1 cellular context compared by ENCODE assay signal in genomic region chr11:2302844-2303626, GRCh38.
TF ChIP-seq lines count a peak whose summit lies in the region.

No MANE protein-coding gene starts in this region.

TF ChIP-seq in GM23338, 12 proteins besides CTCF, POLR2A, EP300 and RAD21 (continued from another document):
- TF ChIP-seq ZNF462 (CRISPR knock-in tag; IDR thresholded peaks at IDR 0.05): no peak
- no peak for TF ChIP-seq ZNF114 (CRISPR knock-in tag; IDR thresholded peaks at IDR 0.05)
- TF ChIP-seq POLR2AphosphoS5 (IDR thresholded peaks at IDR 0.05; ENCODE audit: low read depth): no peak
- TF ChIP-seq EZH2phosphoT487 (IDR thresholded peaks at IDR 0.05; ENCODE audit: unreplicated experiment): no peak
- TF ChIP-seq NANOG (IDR thresholded peaks at IDR 0.05; ENCODE audit: borderline replicate concordance): no peak
- TF ChIP-seq ZNF331 (CRISPR knock-in tag; IDR thresholded peaks at IDR 0.05; ENCODE audit: low read depth): no peak
- TF ChIP-seq STAT1 (IDR thresholded peaks at IDR 0.05; ENCODE audit: unreplicated experiment): no peak
- no peak for TF ChIP-seq CREB1 (CRISPR knock-in tag; IDR thresholded peaks at IDR 0.05; ENCODE audit: low read depth)
- no peak for TF ChIP-seq REST (IDR thresholded peaks at IDR 0.05; ENCODE audit: unreplicated experiment)
